Comparison of ENCODE assay signal across 8 cellular contexts in the genomic region with DNA sequence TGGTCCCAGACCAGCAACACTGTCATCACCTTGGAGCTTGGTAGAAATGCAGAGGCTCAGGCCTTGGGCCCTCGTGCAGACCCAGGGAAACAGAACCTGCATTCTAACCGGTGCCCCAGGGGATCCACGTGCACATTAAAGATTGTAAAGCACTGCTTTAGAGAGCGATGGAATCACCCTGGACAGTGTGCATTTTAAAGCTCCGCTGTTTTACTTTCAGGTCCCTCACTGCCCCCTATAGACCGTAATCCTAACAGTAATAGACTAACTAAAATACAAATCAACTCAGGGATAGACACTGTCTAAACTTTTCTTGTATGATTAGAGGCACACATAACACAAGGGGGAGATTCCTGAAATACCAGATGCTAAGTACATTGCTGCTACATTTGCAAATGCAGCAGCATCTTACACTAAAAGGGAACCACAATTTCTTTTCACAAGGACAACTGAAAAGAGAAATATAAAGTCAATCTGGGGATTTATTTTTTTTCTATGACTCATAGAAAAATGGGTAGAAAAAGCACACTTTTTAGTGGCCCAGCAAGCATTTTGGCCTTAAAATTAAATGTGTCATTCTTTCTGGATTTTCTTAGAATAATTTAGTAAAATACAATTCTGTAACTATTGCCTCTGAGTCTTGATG. TPM values are rescaled to one million over a fixed set of nuclear protein-coding genes. Genes with fewer than 3 reads are reported as not detected.
A peak's percentile ranks its signal among the peaks of the same experiment; 100 is the strongest.
DNase-seq lines count a peak whose midpoint lies in the region; ATAC-seq and TF ChIP-seq lines count a peak whose summit lies in the region.

No MANE protein-coding gene starts in this region.

- H3K4me3 ChIP-seq in GM23248 (no peak overlapping the region), heart right ventricle (no peak overlapping the region)

- no peaks in the 10 kb centered on the region for H3F3A ChIP-seq in GM23248 (ENCODE audit: insufficient read depth)

- WGBS in GM23248 (ENCODE audit: low coverage in 1 of 2, low lambda C conversion rate in 2 of 2, missing lambda C conversion rate in 2 of 2), 2 experiments, result 20 to 29% methylated on average over 6 of the region's 6 CpGs
- 7 to 11% methylated on average over 6 of the region's 6 CpGs for WGBS in heart right ventricle, 2 donors

- no peak overlapping the region for H3K4me2 ChIP-seq in GM23248 (ENCODE audit: unreplicated experiment)

- H4K20me1 ChIP-seq in GM23248 (ENCODE audit: insufficient read depth), result no peaks in the 10 kb centered on the region

- H3K36me3 ChIP-seq in GM23248 (ENCODE audit: low read depth) (no peaks in the 10 kb centered on the region), heart right ventricle (no peaks in the 10 kb centered on the region)

- in situ Hi-C loops in ACHN (cut with HindIII; ENCODE audit: low pct_ligation_motif_present, low pct_unique_long_range_greater_than_20kb, low sequenced_read_pairs) (no loop called here), GM23248 (cut with MboI) (loop anchor here (5.0 to 10.0 kb wide), 2 partner anchors 118 to 194 kb away; no protein-coding TSS in a partner anchor)

- peak in 7 of 9 donors; percentile 39 to 53 (median 48) for TF ChIP-seq CTCF in heart right ventricle (IDR thresholded peaks at IDR 0.05)

- no peak overlapping the region for H3K9ac ChIP-seq in GM23248

- H3K27ac ChIP-seq in GM23248, result no peak overlapping the region
- H3K27ac ChIP-seq in heart right ventricle, result no peak overlapping the region

- H3K27me3 ChIP-seq in GM23248 (replicated peaks; ENCODE audit: insufficient read depth), result no peaks in the 10 kb centered on the region
- H3K27me3 ChIP-seq in heart right ventricle, result peaks cover 0 to 43% (median 21%) of the 10 kb centered on the region in 7 donors

- intact Hi-C loops in heart right ventricle (cut with DNase I), result loop anchor here in 7 of 10 donors (2.0 to 10.0 kb wide), 4 partner anchors 121 to 598 kb away; no protein-coding TSS in a partner anchor

- H2AFZ ChIP-seq in GM23248, result no peak overlapping the region

- H3K9me2 ChIP-seq in GM23248 (ENCODE audit: insufficient read depth), result no peaks in the 10 kb centered on the region

- DNase-seq in ACHN (peak; percentile 62), GM23248 (peak; percentile 76), SHP77 treated with DMSO at 0.1 percent for 48 hours (lab: John Stamatoyannopoulos, UW) (peak; percentile 26), heart right ventricle (no peak), OCI-M2 (lab: John Stamatoyannopoulos, UW; ENCODE audit: unreplicated experiment) (no peak)

- ATAC-seq in heart right ventricle (peak in 3 of 8 donors; percentile 57 to 74 (median 62)), GM18511 (IDR thresholded peaks at IDR 0.05; ENCODE audit: unreplicated experiment) (no peak), GM21423 (IDR thresholded peaks at IDR 0.05; ENCODE audit: unreplicated experiment) (no peak), HG02981 (IDR thresholded peaks at IDR 0.05; ENCODE audit: unreplicated experiment) (no peak)

- H3K9me3 ChIP-seq in GM23248 (ENCODE audit: low read depth) (no peaks in the 10 kb centered on the region), heart right ventricle (no peaks in the 10 kb centered on the region)

- 0 out of 2 replicates have a peak, but pooled peaks cover 4% of the 10 kb centered on the region for H3K4me1 ChIP-seq in GM23248 (ENCODE audit: insufficient read depth)
- no peaks in the 10 kb centered on the region for H3K4me1 ChIP-seq in heart right ventricle

- H3K79me2 ChIP-seq in GM23248 (ENCODE audit: insufficient read depth), result no peaks in the 10 kb centered on the region

RNA-seq across cellular contexts. Expression of gene SH3GL3, which starts 10.5 kb away (rescaled TPM):
- total RNA-seq in GM23248 (2014; rRNA removed; shearing (Covaris generic)), result not detected in 2 replicates
- 0.27 and 0.28 TPM in 2 replicates for polyA plus RNA-seq in GM23248 (2016; fragmentation: Nextera tagmentation; extraction: Ambion mirVana)
- under 1 TPM in 2 of 10 donors, not detected in 8; 0.13 to 0.17 TPM for total RNA-seq in heart right ventricle
- polyA plus RNA-seq in heart right ventricle, result not detected

Comparison
In these comparisons a context has a peak if more than half of its experiments do, and no peak if none do; other contexts are left out.
1. DNase-seq: peak in ACHN (single experiment), GM23248 (single experiment) and SHP77 treated with DMSO at 0.1 percent for 48 hours (single experiment); none in heart right ventricle (0 of 2) and OCI-M2 (single experiment).